Comparison of ENCODE assay signal across 17 cellular contexts in the genomic region with DNA sequence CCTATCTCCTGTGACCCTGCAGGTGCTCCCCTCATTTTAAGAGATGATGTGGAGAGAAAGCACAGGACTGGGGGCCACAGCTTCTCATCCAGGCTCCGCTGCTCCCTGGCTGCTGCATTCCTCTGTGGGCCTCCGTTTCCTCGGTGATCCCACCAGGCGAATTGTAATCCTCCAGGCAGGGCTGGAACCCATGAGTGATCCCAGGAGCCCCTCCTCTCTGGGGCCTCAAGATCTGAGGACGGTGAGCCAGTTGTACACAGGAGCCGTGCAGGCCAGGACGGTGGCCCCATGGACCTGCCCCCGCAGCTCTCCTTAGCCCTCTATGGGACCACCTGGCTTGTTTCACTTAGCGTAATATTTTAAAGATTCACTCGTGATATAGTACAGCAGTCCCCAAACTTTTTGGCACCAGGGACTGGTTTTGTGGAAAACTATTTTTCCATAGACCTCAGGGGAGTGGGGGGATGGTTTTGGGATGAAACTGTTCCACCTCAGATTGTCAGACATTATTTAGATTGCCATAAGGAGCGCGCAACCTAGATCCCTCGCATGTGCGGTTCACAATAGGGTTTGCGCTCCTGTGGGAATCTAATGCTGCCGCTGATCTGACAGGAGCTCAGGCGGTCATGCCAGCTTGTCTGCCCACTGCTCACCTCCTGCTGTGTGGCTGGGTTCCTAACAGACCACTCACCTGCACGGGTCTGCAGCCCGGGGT. TPM values are rescaled to one million over a fixed set of nuclear protein-coding genes. Genes with fewer than 3 reads are reported as not detected.
DNase-seq lines count a peak whose midpoint lies in the region; ATAC-seq and TF ChIP-seq lines count a peak whose summit lies in the region.
"Had no signal": no experiment of that assay in that cellular context is flagged by ENCODE, and none has a peak within 500 bp of the region (broad histone marks: within the 10 kb centered on the region; RNA-seq: fewer than 3 reads in every experiment).

No MANE protein-coding gene starts in this region.

- H3K9me3 ChIP-seq in neuronal stem cell (replicated peaks in 1 of 2; ENCODE audit: control insufficient read depth in 2 of 2, insufficient read depth in 1 of 2, low read depth in 1 of 2, low read length in 2 of 2) (no peaks in the 10 kb centered on the region), stomach (no peaks in the 10 kb centered on the region)
- H3K9me3 ChIP-seq: HAP-1 had no signal

- H3K36me3 ChIP-seq in H7 (replicated peaks; ENCODE audit: control insufficient read depth, insufficient read depth, low read length) (no peaks in the 10 kb centered on the region), neuronal stem cell (replicated peaks in 1 of 2; ENCODE audit: control insufficient read depth in 2 of 2, insufficient read depth in 2 of 2, low read length in 2 of 2) (no peaks in the 10 kb centered on the region), stomach (no peaks in the 10 kb centered on the region)
- H3K36me3 ChIP-seq: BLaER1 treated with 17β-estradiol and CSF1 and Interleukin-3, amounts not matched to agents 10 nM and 100 nM; HAP-1 had no signal

- H3K36me3 Mint-ChIP-seq in effector memory CD8-positive, alpha-beta T cell (ENCODE audit: insufficient read depth): no peaks in the 10 kb centered on the region
- H3K36me3 Mint-ChIP-seq: CD8-positive, alpha-beta T cell had no signal

- H3K4ac ChIP-seq in neuronal stem cell (ENCODE audit: low read length): no peak overlapping the region

- intact Hi-C loops in stomach (cut with DNase I; ENCODE audit: low total_unique reads): no loop called here

- no peak overlapping the region for H2BK15ac ChIP-seq in neuronal stem cell (ENCODE audit: low read length)

- H2BK12ac ChIP-seq in neuronal stem cell (ENCODE audit: low read length): no peak overlapping the region

- H3K4me3 ChIP-seq in H7 (ENCODE audit: insufficient read depth, low read depth, low read length): no peak overlapping the region
- H3K4me3 ChIP-seq in neuronal stem cell (ENCODE audit: low read length in 2 of 2): no peak overlapping the region
- H3K4me3 ChIP-seq in stomach: no peak overlapping the region
- H3K4me3 ChIP-seq: BLaER1 treated with 17β-estradiol and CSF1 and Interleukin-3, amounts not matched to agents 10 nM and 100 nM; HAP-1 had no signal

- no peak overlapping the region for H3K18ac ChIP-seq in neuronal stem cell (ENCODE audit: low read length)

- CTCF ChIA-PET in GM10248 (lab: Yijun Ruan, JAX): interaction anchor here (1.2 to 3.8 kb wide), 5 partner anchors 11 to 105 kb away, joined by 3 to 23 read pairs (median 13); no protein-coding TSS in a partner anchor

- TF ChIP-seq POLR2A in stomach (IDR thresholded peaks at IDR 0.05): no peak

- POLR2A ChIA-PET in GM10248 (lab: Yijun Ruan, JAX): interaction anchor here (1.0 kb wide), 1 partner anchor 13 kb away, joined by 3 read pairs; no protein-coding TSS in a partner anchor

- peaks cover 52 to 66% of the 10 kb centered on the region in 2 donors for H3K27me3 Mint-ChIP-seq in effector memory CD8-positive, alpha-beta T cell

- no peak overlapping the region for H3K9ac ChIP-seq in neuronal stem cell (ENCODE audit: low read depth, low read length, poor library complexity)
- H3K9ac ChIP-seq: BLaER1 treated with 17β-estradiol and CSF1 and Interleukin-3, amounts not matched to agents 10 nM and 100 nM had no signal

- TF ChIP-seq EP300 in stomach (IDR thresholded peaks at IDR 0.05): no peak

- no peak overlapping the region for H2AK5ac ChIP-seq in neuronal stem cell (ENCODE audit: low read depth, low read length)

- no peaks in the 10 kb centered on the region for H3K27me3 ChIP-seq in H7 (ENCODE audit: control insufficient read depth, insufficient read depth, low read length)
- no peaks in the 10 kb centered on the region for H3K27me3 ChIP-seq in neuronal stem cell (ENCODE audit: control insufficient read depth in 3 of 3, insufficient read depth in 3 of 3, low read depth in 1 of 3, low read length in 3 of 3)
- no peaks in the 10 kb centered on the region for H3K27me3 ChIP-seq in stomach
- H3K27me3 ChIP-seq: BLaER1 treated with 17β-estradiol and CSF1 and Interleukin-3, amounts not matched to agents 10 nM and 100 nM had no signal

- peak overlapping the region in 1 of 2 donors; percentile 87 for H3K27ac Mint-ChIP-seq in effector memory CD8-positive, alpha-beta T cell
- H3K27ac Mint-ChIP-seq: B cell; CD8-positive, alpha-beta T cell had no signal

- no peaks in the 10 kb centered on the region for H3K9me3 Mint-ChIP-seq in effector memory CD8-positive, alpha-beta T cell
- H3K9me3 Mint-ChIP-seq: CD8-positive, alpha-beta T cell had no signal

- no peak overlapping the region for H2BK120ac ChIP-seq in neuronal stem cell (ENCODE audit: low read depth, low read length)

- TF ChIP-seq CTCF in stomach (IDR thresholded peaks at IDR 0.05) (no peak), GM10248 (IDR thresholded peaks at IDR 0.05; ENCODE audit: control extremely low read depth, extremely low read depth, low read depth, missing control alignments) (no peak)

- no peak overlapping the region for H3K23ac ChIP-seq in neuronal stem cell (ENCODE audit: low read depth, low read length, poor library complexity)

- H3K14ac ChIP-seq in neuronal stem cell (ENCODE audit: low read length): no peak overlapping the region

- no peak overlapping the region for H2BK5ac ChIP-seq in neuronal stem cell (ENCODE audit: low read length)

- no peak overlapping the region for H3K4me3 Mint-ChIP-seq in effector memory CD8-positive, alpha-beta T cell
- H3K4me3 Mint-ChIP-seq: B cell; CD8-positive, alpha-beta T cell had no signal

- peak overlapping the region; percentile 22 for H2AFZ ChIP-seq in neuronal stem cell (ENCODE audit: low read length)

- H3K79me1 ChIP-seq in neuronal stem cell (ENCODE audit: low read depth, low read length): no peaks in the 10 kb centered on the region

- H3K27ac ChIP-seq in neuronal stem cell (replicated peaks; ENCODE audit: low read length) (no peak overlapping the region), stomach (no peak overlapping the region)
- H3K27ac ChIP-seq: BLaER1 treated with 17β-estradiol and CSF1 and Interleukin-3, amounts not matched to agents 10 nM and 100 nM had no signal

- H3K4me1 ChIP-seq in neuronal stem cell (ENCODE audit: control insufficient read depth in 2 of 2, insufficient read depth in 1 of 2, low read depth in 1 of 2, low read length in 2 of 2): no peaks in the 10 kb centered on the region
- H3K4me1 ChIP-seq in stomach: peaks cover 0 to 3% (median 0%) of the 10 kb centered on the region in 4 donors
- H3K4me1 ChIP-seq: HAP-1 had no signal

- no peak overlapping the region for H4K91ac ChIP-seq in neuronal stem cell (ENCODE audit: low read depth, low read length, poor library complexity)

- no peak overlapping the region for H3K4me2 ChIP-seq in neuronal stem cell (ENCODE audit: insufficient read depth, low read length, poor library complexity, severe bottlenecking)
- H3K4me2 ChIP-seq: BLaER1 treated with 17β-estradiol and CSF1 and Interleukin-3, amounts not matched to agents 10 nM and 100 nM had no signal

- no CpG with 5 or more reads among the region's 19 CpGs for WGBS in neuronal stem cell (ENCODE audit: extremely low coverage in 2 of 2, insufficient read length in 2 of 2, insufficient replicate concordance in 1 of 2), 2 donors
- 84 to 88% (median 86%) methylated on average over 15 to 19 of the region's 19 CpGs; no CpG with 5 or more reads in 1 of the 5 donors for WGBS in stomach, 5 donors

- ATAC-seq in effector memory CD8-positive, alpha-beta T cell (replicated peaks): no peak
- ATAC-seq: CD8-positive, alpha-beta T cell had no signal

- peak; percentile 36 for DNase-seq in H7
- peak; percentile 45 for DNase-seq in ecto neural progenitor cell (ENCODE audit: low spot score)
- DNase-seq in neuronal stem cell (ENCODE audit: low spot score): no peak
- peak; percentile 20 for DNase-seq in stomach
- no peak for DNase-seq in effector memory CD8-positive, alpha-beta T cell
- DNase-seq in activated naive CD4-positive, alpha-beta T cell (lab: John Stamatoyannopoulos, UW): no peak
- DNase-seq in GM10248 (ENCODE audit: extremely low spot score): no peak
- DNase-seq: Calu3, DMS79 treated with DMSO at 0.1 percent for 48 hours, GF-D8, IMR-90 had no signal

- no peak overlapping the region for H4K8ac ChIP-seq in neuronal stem cell (ENCODE audit: low read depth, low read length)

- no peaks in the 10 kb centered on the region for H3K4me1 Mint-ChIP-seq in effector memory CD8-positive, alpha-beta T cell (ENCODE audit: low read depth in 2 of 2)
- H3K4me1 Mint-ChIP-seq: B cell had no signal

RNA-seq across cellular contexts. Expression of a gene that starts 5.6 kb away (rescaled TPM):
- total RNA-seq in H7 (2014; rRNA removed; shearing (Covaris generic)): not detected in 2 replicates
- polyA plus RNA-seq in neuronal stem cell (2013, experiment 1 of 2): not detected
- not detected for polyA plus RNA-seq in neuronal stem cell (2013, experiment 2 of 2)
- total RNA-seq in stomach: not detected
- under 1 TPM in 2 of 3 donors, not detected in 1; 0.30 to 0.56 TPM for polyA plus RNA-seq in stomach
- total RNA-seq: A172; B cell; Calu3; CD8-positive, alpha-beta T cell; H1; IMR-90 had no signal
- polyA plus RNA-seq: H1, IMR-90 had no signal

RNA-seq across cellular contexts. Expression of a gene that starts 7.0 kb away (rescaled TPM):
- total RNA-seq in H7 (2014; rRNA removed; shearing (Covaris generic)): not detected in 2 replicates
- not detected for polyA plus RNA-seq in neuronal stem cell (2013, experiment 1 of 2)
- polyA plus RNA-seq in neuronal stem cell (2013, experiment 2 of 2): not detected
- not detected for total RNA-seq in stomach
- under 1 TPM in 1 of 3 donors, not detected in 2; 0.19 TPM for polyA plus RNA-seq in stomach
- total RNA-seq: A172; B cell; Calu3; CD8-positive, alpha-beta T cell; H1; IMR-90 had no signal
- polyA plus RNA-seq: H1, IMR-90 had no signal

RNA-seq across cellular contexts. Expression of a gene that starts 16.2 kb away (rescaled TPM):
- not detected in 2 replicates for total RNA-seq in H7 (2014; rRNA removed; shearing (Covaris generic))
- polyA plus RNA-seq in neuronal stem cell (2013, experiment 1 of 2): not detected
- not detected for polyA plus RNA-seq in neuronal stem cell (2013, experiment 2 of 2)
- under 1 TPM in 1 of 5 donors, not detected in 4; 0.18 TPM for total RNA-seq in stomach
- not detected for polyA plus RNA-seq in stomach
- total RNA-seq: A172, Calu3, H1, IMR-90 had no signal
- polyA plus RNA-seq: H1, IMR-90 had no signal

RNA-seq across cellular contexts. Expression of a gene that starts 34.9 kb away (rescaled TPM):
- 0.44 TPM in 1 of 2 replicates, not detected in the other for total RNA-seq in H7 (2014; rRNA removed; shearing (Covaris generic))
- polyA plus RNA-seq in neuronal stem cell (2013, experiment 1 of 2): not detected
- 0.04 TPM for polyA plus RNA-seq in neuronal stem cell (2013, experiment 2 of 2)
- 1 to 10 TPM in 2 of 5 donors, not detected in 3; 3.1 to 5.7 TPM for total RNA-seq in stomach
- polyA plus RNA-seq in stomach: 1 to 10 TPM; 2.0 to 5.5 (median 4.0) TPM

Comparison
In these comparisons a context has a peak if more than half of its experiments do, and no peak if none do; other contexts are left out.
1. DNase-seq: peak in H7 (single experiment), ecto neural progenitor cell (single experiment) and stomach (single experiment); none in neuronal stem cell (single experiment), effector memory CD8-positive, alpha-beta T cell (0 of 3), activated naive CD4-positive, alpha-beta T cell (0 of 4) and GM10248 (single experiment).